Comparison of ENCODE assay signal across 8 cellular contexts in genomic region chr14:39231751-39232553, GRCh38. TPM values are rescaled to one million over a fixed set of nuclear protein-coding genes. Genes with fewer than 3 reads are reported as not detected.
A peak's percentile ranks its signal among the peaks of the same experiment; 100 is the strongest.
DNase-seq lines count a peak whose midpoint lies in the region; ATAC-seq lines count a peak whose summit lies in the region.
"Not testable (repeated sequence)": the region's sequence is repeated elsewhere in the genome, so short reads cannot be mapped to it uniquely, and the experiment has no call there.

No MANE protein-coding gene starts in this region.

- no CpG with 5 or more reads among the region's 11 CpGs for WGBS in iPS DF 6.9 (ENCODE audit: insufficient coverage, insufficient read length)

- H3K4me3 ChIP-seq in iPS DF 6.9 (ENCODE audit: low read length): not testable (repeated sequence)

- not testable (repeated sequence) for H3K27me3 ChIP-seq in iPS DF 6.9 (ENCODE audit: control insufficient read depth, insufficient read depth, low read length)

- H3K27ac ChIP-seq in iPS DF 6.9 (ENCODE audit: low read length): not testable (repeated sequence)

- ATAC-seq in GM19351 (IDR thresholded peaks at IDR 0.05; ENCODE audit: unreplicated experiment): peak; percentile 80
- ATAC-seq in HG02884 (IDR thresholded peaks at IDR 0.05; ENCODE audit: unreplicated experiment): peak; percentile 82

- not testable (repeated sequence) for H3K4me1 ChIP-seq in iPS DF 6.9 (ENCODE audit: control insufficient read depth, insufficient read depth, low read length)

- H3K9me3 ChIP-seq in iPS DF 6.9 (ENCODE audit: control insufficient read depth, insufficient read depth, low read length): not testable (repeated sequence)

- DNase-seq in DMS114 treated with DMSO at 0.1 percent for 48 hours (lab: John Stamatoyannopoulos, UW; ENCODE audit: unreplicated experiment) (peak; percentile 15), M059J (ENCODE audit: low read depth) (peak; percentile 72), SKM-1 (lab: John Stamatoyannopoulos, UW; ENCODE audit: unreplicated experiment) (peak; percentile 6), astrocyte of the hippocampus (ENCODE audit: low read depth, low spot score) (peak; percentile 41), iPS DF 6.9 (ENCODE audit: low read depth, low spot score) (peak; percentile 39)
- DNase-seq in stimulated activated CD4-positive, alpha-beta T cell treated with anti-CD3 and anti-CD28 coated beads, Interleukin-12 subunit alpha, Interleukin-12 subunit beta, amount 100 ng/mL, for 4 hours: peak; percentile 5

- not testable (repeated sequence) for H3K36me3 ChIP-seq in iPS DF 6.9 (ENCODE audit: control insufficient read depth, insufficient read depth, low read length)

RNA-seq across cellular contexts. Expression of gene MIA2, which starts 1.8 kb away (rescaled TPM):
- 18.0 and 20.1 TPM in 2 replicates for total RNA-seq in M059J (2014; rRNA removed; shearing (Covaris generic))

RNA-seq across cellular contexts. Expression of gene PNN, which starts 56.9 kb away (rescaled TPM):
- 20.2 and 23.6 TPM in 2 replicates for total RNA-seq in M059J (2014; rRNA removed; shearing (Covaris generic))

Comparison
In these comparisons a context has a peak if more than half of its experiments do, and no peak if none do; other contexts are left out.
1. DNase-seq: peak in every context shown above with its lines; median percentile 72 in M059J; 41 in astrocyte of the hippocampus; 39 in iPS DF 6.9; 15 in DMS114 treated with DMSO at 0.1 percent for 48 hours; 6 in SKM-1; 5 in stimulated activated CD4-positive, alpha-beta T cell treated with anti-CD3 and anti-CD28 coated beads, Interleukin-12 subunit alpha, Interleukin-12 subunit beta, amount 100 ng/mL, for 4 hours.